ENCODE assay signal across 8 cellular contexts in genomic region chr22:41286639-41287091, GRCh38. TPM values are rescaled to one million over a fixed set of nuclear protein-coding genes. Genes with fewer than 3 reads are reported as not detected.
A peak's percentile ranks its signal among the peaks of the same experiment; 100 is the strongest.
DNase-seq lines count a peak whose midpoint lies in the region; ATAC-seq and TF ChIP-seq lines count a peak whose summit lies in the region.

No MANE protein-coding gene starts in this region.

- TF ChIP-seq RAD21 in Ishikawa (IDR thresholded peaks at IDR 0.05; ENCODE audit: low read depth) = no peak

- H3K9me3 Mint-ChIP-seq in Calu3 (ENCODE audit: low read depth, unreplicated experiment) = no peaks in the 10 kb centered on the region

- peak overlapping the region in 1 of 2 donors; percentile 83 for H3K9ac ChIP-seq in colonic mucosa (ENCODE audit: low read depth in 2 of 2, low read length in 2 of 2)
- H3K9ac ChIP-seq in mucosa of rectum (ENCODE audit: low read depth in 1 of 2, low read length in 2 of 2) = peak overlapping the region; percentile 68 to 78

- H3K27ac ChIP-seq in VCaP = peak overlapping the region; percentile 89
- H3K27ac ChIP-seq in colonic mucosa = peak overlapping the region; percentile 88
- H3K27ac ChIP-seq in mucosa of rectum (ENCODE audit: low read depth in 2 of 2, low read length in 2 of 2) = peak overlapping the region; percentile 80 to 92
- H3K27ac ChIP-seq in tibial artery = peak overlapping the region; percentile 61 to 69

- no peaks in the 10 kb centered on the region for H3K36me3 ChIP-seq in colonic mucosa
- H3K36me3 ChIP-seq in mucosa of rectum (ENCODE audit: control insufficient read depth in 2 of 2, insufficient read depth in 2 of 2, low read length in 2 of 2) = peaks cover 0 to 6% of the 10 kb centered on the region in 2 donors
- peaks cover 0 to 26% (median 10%) of the 10 kb centered on the region in 3 donors for H3K36me3 ChIP-seq in tibial artery

- peak overlapping the region; percentile 86 for H3K4me3 Mint-ChIP-seq in Calu3 (ENCODE audit: low read depth, unreplicated experiment)

- TF ChIP-seq CTCF in Calu3 (IDR thresholded peaks at IDR 0.05; ENCODE audit: unreplicated experiment) (no peak), VCaP (conservative IDR thresholded peaks at IDR 0.05) (no peak), colonic mucosa (IDR thresholded peaks at IDR 0.05) (no peak), tibial artery (IDR thresholded peaks at IDR 0.05) (no peak)

- intact Hi-C loops in Calu3 (cut with micrococcal nuclease; ENCODE audit: unreplicated experiment) (no loop called here), colonic mucosa (cut with DNase I) (loop anchor here (5.0 kb wide), 1 partner anchor 161 kb away; the partner anchor contains the start of gene TOB2), tibial artery (cut with DNase I; ENCODE audit: low total_unique reads) (loop anchor here (5.0 to 10.0 kb wide), 2 partner anchors 178 to 241 kb away; partner anchors contain the start of genes ACO2 and PHF5A)

- H3K4me1 Mint-ChIP-seq in Calu3 (ENCODE audit: low read depth, unreplicated experiment) = peaks cover 52% of the 10 kb centered on the region

- TSS peak; percentile 89 for BruUV-seq in Calu3 (replicated peaks; lab: Mats Ljungman, UMichigan)

- no peak for TF ChIP-seq EP300 in Ishikawa (IDR thresholded peaks at IDR 0.05; ENCODE audit: borderline replicate concordance)

- peaks cover 59% of the 10 kb centered on the region for H3K36me3 Mint-ChIP-seq in Calu3 (ENCODE audit: insufficient read depth, unreplicated experiment)

- no peaks in the 10 kb centered on the region for H3K27me3 Mint-ChIP-seq in Calu3 (ENCODE audit: unreplicated experiment)

- peak overlapping the region; percentile 81 for H3K27ac Mint-ChIP-seq in Calu3 (ENCODE audit: unreplicated experiment)

- ATAC-seq in GM21423 (IDR thresholded peaks at IDR 0.05; ENCODE audit: unreplicated experiment) = peak; percentile 14

- peak; percentile 20 for DNase-seq in Calu3
- no peak for DNase-seq in colonic mucosa
- peak in 1 of 2 donors; percentile 31 for DNase-seq in tibial artery
- no peak for DNase-seq in NCI-H1092 (lab: John Stamatoyannopoulos, UW)

- H3K4me3 ChIP-seq in colonic mucosa (peak overlapping the region; percentile 43), mucosa of rectum (ENCODE audit: low read length in 2 of 2) (peak overlapping the region; percentile 81 to 90), tibial artery (peak overlapping the region; percentile 77 to 95)

- H3K27me3 ChIP-seq in colonic mucosa (no peaks in the 10 kb centered on the region), mucosa of rectum (ENCODE audit: control insufficient read depth in 2 of 2, insufficient read depth in 2 of 2, low read length in 2 of 2) (no peaks in the 10 kb centered on the region), tibial artery (no peaks in the 10 kb centered on the region)

- peaks cover 4% of the 10 kb centered on the region for H3K4me1 ChIP-seq in colonic mucosa
- H3K4me1 ChIP-seq in mucosa of rectum (ENCODE audit: control insufficient read depth in 2 of 2, insufficient read depth in 2 of 2, low read length in 2 of 2) = peaks cover 20% of the 10 kb centered on the region in 2 donors
- peaks cover 0 to 23% (median 13%) of the 10 kb centered on the region in 4 donors for H3K4me1 ChIP-seq in tibial artery

- CTCF ChIA-PET in Calu3 (lab: Charles Lee) = interaction anchor here (1.2 kb wide), 1 partner anchor 15 kb away, joined by 3 read pairs; the partner anchor contains the start of gene ZC3H7B

- H3K9me3 ChIP-seq in colonic mucosa (no peaks in the 10 kb centered on the region), mucosa of rectum (ENCODE audit: control insufficient read depth in 2 of 2, low read length in 2 of 2) (no peaks in the 10 kb centered on the region), tibial artery (no peaks in the 10 kb centered on the region)

TF ChIP-seq in Ishikawa, 13 proteins besides CTCF, POLR2A, EP300 and RAD21:
- TF ChIP-seq TEAD4 (IDR thresholded peaks at IDR 0.05) = no peak
- TF ChIP-seq MAX (IDR thresholded peaks at IDR 0.05) = no peak
- no peak for TF ChIP-seq YY1 (IDR thresholded peaks at IDR 0.05; ENCODE audit: low read depth)
- 0 out of 2 replicates have a peak, but pooled peaks have one; percentile 8 for TF ChIP-seq CEBPB (IDR thresholded peaks at IDR 0.05)
TF ChIP-seq in Ishikawa: peak in this region for 1.

RNA-seq across cellular contexts. Expression of gene RANGAP1, which starts 0.7 kb away (rescaled TPM):
- total RNA-seq in Calu3 (2022) (189 and 194 TPM in 2 replicates), colonic mucosa (100 to 1,000 TPM in 1 of 2 donors, 10 to 100 TPM in 1; 35.5 to 124 TPM)

RNA-seq across cellular contexts. Expression of gene ZC3H7B, which starts 14.7 kb away (rescaled TPM):
- total RNA-seq in Calu3 (2022) = 53.3 and 53.5 TPM in 2 replicates
- 10 to 100 TPM; 35.2 to 51.7 TPM for total RNA-seq in colonic mucosa

RNA-seq across cellular contexts. Expression of gene CHADL, which starts 45.9 kb away (rescaled TPM):
- 0.73 and 1.5 TPM in 2 replicates for total RNA-seq in Calu3 (2022)
- 1 to 10 TPM in 1 of 2 donors, under 1 TPM in 1; 0.62 to 1.8 TPM for total RNA-seq in colonic mucosa
